ENCODE assay signal across 1 cellular context in genomic region chr6:36423101-36423824, GRCh38.
TF ChIP-seq lines count a peak whose summit lies in the region.

No MANE protein-coding gene starts in this region.

TF ChIP-seq in HepG2, 621 proteins besides CTCF, POLR2A, EP300 and RAD21 (continues in another document):
- TF ChIP-seq ZNF570 (CRISPR knock-in tag; IDR thresholded peaks at IDR 0.05; ENCODE audit: borderline replicate concordance) (no peak), ESRRA (CRISPR knock-in tag; IDR thresholded peaks at IDR 0.05; ENCODE audit: low read depth) (0 out of 2 replicates have a peak, but pooled peaks have one; percentile 46), ZNF282 (IDR thresholded peaks at IDR 0.05; ENCODE audit: partially characterized antibody) (no peak), PATZ1 (CRISPR knock-in tag; IDR thresholded peaks at IDR 0.05) (peak; percentile 40; the same call in 1 of the 2 replicates), ZNF800 (CRISPR knock-in tag; IDR thresholded peaks at IDR 0.05) (peak; percentile 59; the same call in 1 of the 2 replicates), CBX5 (CRISPR knock-in tag; IDR thresholded peaks at IDR 0.05; ENCODE audit: borderline replicate concordance) (peak; percentile 39; the same call in 1 of the 2 replicates), TBX3 (IDR thresholded peaks at IDR 0.05; ENCODE audit: borderline replicate concordance) (no peak; the same call in 1 of the 2 replicates), ZNF292 (CRISPR knock-in tag; IDR thresholded peaks at IDR 0.05; ENCODE audit: borderline replicate concordance, low read depth) (no peak), ZBTB49 (CRISPR knock-in tag; IDR thresholded peaks at IDR 0.05; ENCODE audit: borderline replicate concordance) (no peak), TP53 (CRISPR knock-in tag; conservative IDR thresholded peaks at IDR 0.05) (no peak), KAT7 (CRISPR knock-in tag; IDR thresholded peaks at IDR 0.05; ENCODE audit: borderline replicate concordance) (peak; percentile 85), ZBTB34 (CRISPR knock-in tag; IDR thresholded peaks at IDR 0.05) (peak; percentile 44; the same call in 1 of the 2 replicates), USF2 (IDR thresholded peaks at IDR 0.05; ENCODE audit: low read depth, low read length) (peak; percentile 97), USF2 (CRISPR knock-in tag; IDR thresholded peaks at IDR 0.05; ENCODE audit: borderline replicate concordance) (peak; percentile 100; the same call in 1 of the 2 replicates), PHF8 (CRISPR knock-in tag; IDR thresholded peaks at IDR 0.05) (peak; percentile 74), NFKBIZ (CRISPR knock-in tag; IDR thresholded peaks at IDR 0.05) (0 out of 2 replicates have a peak, but pooled peaks have one; percentile 80), PAX8 (CRISPR knock-in tag; IDR thresholded peaks at IDR 0.05; ENCODE audit: borderline replicate concordance) (no peak), KDM2A (CRISPR knock-in tag; IDR thresholded peaks at IDR 0.05; ENCODE audit: borderline replicate concordance, low read depth) (peak; percentile 95), MXD1 (CRISPR knock-in tag; IDR thresholded peaks at IDR 0.05) (peak; percentile 61; the same call in 1 of the 2 replicates), ZBTB10 (CRISPR knock-in tag; IDR thresholded peaks at IDR 0.05; ENCODE audit: borderline replicate concordance) (no peak), NFRKB (IDR thresholded peaks at IDR 0.05) (no peak), BATF2 (CRISPR knock-in tag; IDR thresholded peaks at IDR 0.05) (no peak), ZNF17 (CRISPR knock-in tag; IDR thresholded peaks at IDR 0.05) (no peak; the same call in 1 of the 2 replicates), ZNF30 (CRISPR knock-in tag; IDR thresholded peaks at IDR 0.05) (peak; percentile 88; the same call in 1 of the 2 replicates), PHF5A (CRISPR knock-in tag; IDR thresholded peaks at IDR 0.05; ENCODE audit: low read depth, unreplicated experiment) (peak; percentile 87), ZNF672 (CRISPR knock-in tag; IDR thresholded peaks at IDR 0.05) (no peak), MLX (CRISPR knock-in tag; IDR thresholded peaks at IDR 0.05) (peak; percentile 65), NFE2L2 (IDR thresholded peaks at IDR 0.05; ENCODE audit: low read length) (no peak), ZNF75D (CRISPR knock-in tag; IDR thresholded peaks at IDR 0.05; ENCODE audit: borderline replicate concordance) (no peak), SNAPC4 (CRISPR knock-in tag; IDR thresholded peaks at IDR 0.05) (peak; percentile 87), SMARCC2 (IDR thresholded peaks at IDR 0.05) (no peak), TEF (CRISPR knock-in tag; IDR thresholded peaks at IDR 0.05) (no peak), MTA3 (CRISPR knock-in tag; IDR thresholded peaks at IDR 0.05) (no peak), BRCA1 (CRISPR knock-in tag; IDR thresholded peaks at IDR 0.05) (0 out of 2 replicates have a peak, but pooled peaks have one; percentile 19), ZNF546 (CRISPR knock-in tag; conservative IDR thresholded peaks at IDR 0.05) (peak; percentile 85; the same call in 1 of the 2 replicates), ZNF510 (CRISPR knock-in tag; IDR thresholded peaks at IDR 0.05; ENCODE audit: low read depth) (no peak; the same call in 1 of the 2 replicates), ZNF891 (CRISPR knock-in tag; IDR thresholded peaks at IDR 0.05) (peak; percentile 89; the same call in 1 of the 2 replicates)
